1 cellular context compared by ENCODE assay signal in genomic region chr7:32495298-32496051, GRCh38.
TF ChIP-seq lines count a peak whose summit lies in the region.

Gene AVL9, plus strand, starts transcription at chr7:32495489. Its CDS starts 221 bp downstream, at chr7:32495710.

TF ChIP-seq in GM23338, 12 proteins besides CTCF, POLR2A, EP300 and RAD21:
- TF ChIP-seq NANOG (IDR thresholded peaks at IDR 0.05; ENCODE audit: borderline replicate concordance) (no peak), ZNF114 (CRISPR knock-in tag; IDR thresholded peaks at IDR 0.05) (no peak), ZNF331 (CRISPR knock-in tag; IDR thresholded peaks at IDR 0.05; ENCODE audit: low read depth) (peak; percentile 31; the same call in 1 of the 2 replicates), POLR2AphosphoS5 (IDR thresholded peaks at IDR 0.05; ENCODE audit: low read depth) (peak; percentile 91), REST (IDR thresholded peaks at IDR 0.05; ENCODE audit: unreplicated experiment) (no peak), EZH2 (IDR thresholded peaks at IDR 0.05; ENCODE audit: low read depth, unreplicated experiment) (no peak), EZH2phosphoT487 (IDR thresholded peaks at IDR 0.05; ENCODE audit: unreplicated experiment) (no peak), JUNB (IDR thresholded peaks at IDR 0.05; ENCODE audit: unreplicated experiment) (no peak), CREB1 (CRISPR knock-in tag; IDR thresholded peaks at IDR 0.05; ENCODE audit: low read depth) (no peak), ZNF462 (CRISPR knock-in tag; IDR thresholded peaks at IDR 0.05) (no peak), ETS1 (IDR thresholded peaks at IDR 0.05) (peak; percentile 42; the same call in 1 of the 2 replicates), STAT1 (IDR thresholded peaks at IDR 0.05; ENCODE audit: unreplicated experiment) (no peak)
